8 cellular contexts compared by ENCODE assay signal in the genomic region with DNA sequence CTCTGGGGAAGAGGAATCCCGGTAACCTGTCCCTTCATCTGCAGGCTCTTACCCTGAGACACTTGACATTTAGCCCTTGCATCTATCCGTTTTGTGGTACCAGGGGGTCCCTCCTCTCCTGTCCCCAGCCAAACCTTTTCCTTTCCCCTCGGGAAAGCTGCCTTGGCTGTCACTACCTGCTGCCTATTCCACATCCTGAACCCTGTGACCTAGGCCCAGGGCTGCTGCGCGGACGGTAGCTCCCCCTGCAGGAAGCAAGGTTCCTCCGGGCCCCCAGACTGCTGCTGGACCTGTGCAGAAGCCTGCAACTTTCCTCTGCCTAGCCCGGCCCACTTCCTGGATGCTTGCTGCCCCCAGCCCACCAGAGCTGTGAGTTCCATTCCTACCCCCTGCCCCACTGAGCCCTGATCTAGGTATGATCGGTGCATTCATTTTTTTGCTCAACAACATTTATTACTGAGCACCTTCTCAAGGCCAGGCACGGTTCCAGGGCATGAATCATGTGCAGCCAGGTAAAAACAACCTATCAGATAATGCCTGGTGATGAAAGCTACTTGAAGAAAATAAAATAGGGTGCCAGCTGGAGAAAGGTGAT. TPM values are rescaled to one million over a fixed set of nuclear protein-coding genes. Genes with fewer than 3 reads are reported as not detected.
A peak's percentile ranks its signal among the peaks of the same experiment; 100 is the strongest.
DNase-seq lines count a peak whose midpoint lies in the region; ATAC-seq and TF ChIP-seq lines count a peak whose summit lies in the region.

No MANE protein-coding gene starts in this region.

- H3K4me1 Mint-ChIP-seq in natural killer cell treated with Interleukin-12 subunit alpha and Interleukin-12 subunit beta and Interleukin-15 and Interleukin-18, amount 100 ng/mL, for 72 hours (ENCODE audit: low read depth in 2 of 2), result peaks cover 13 to 25% of the 10 kb centered on the region in 2 donors

- H3K36me3 ChIP-seq in left ventricle myocardium inferior (no peaks in the 10 kb centered on the region), mammary epithelial cell (ENCODE audit: insufficient read depth, low read length) (no peaks in the 10 kb centered on the region), adrenal gland (replicated peaks in 1 of 2) (no peaks in the 10 kb centered on the region)

- WGBS in mammary epithelial cell (ENCODE audit: low coverage, missing lambda C conversion rate), result 79% methylated on average over 10 of the region's 10 CpGs
- WGBS in adrenal gland, 4 donors, result 26 to 34% (median 34%) methylated on average over 8 to 10 of the region's 10 CpGs

- BruUV-seq in mammary epithelial cell (replicated peaks; lab: Mats Ljungman, UMichigan), result no TSS peak

- no peaks in the 10 kb centered on the region for H3K9me3 Mint-ChIP-seq in natural killer cell treated with Interleukin-12 subunit alpha and Interleukin-12 subunit beta and Interleukin-15 and Interleukin-18, amount 100 ng/mL, for 72 hours

- no peak overlapping the region for H3K4me2 ChIP-seq in mammary epithelial cell (ENCODE audit: insufficient read depth, low read depth, low read length)

- H3K27ac ChIP-seq in left ventricle myocardium inferior (replicated peaks) (no peak overlapping the region), mammary epithelial cell (ENCODE audit: insufficient read depth, low read depth, low read length) (no peak overlapping the region), adrenal gland (no peak overlapping the region)

- H2AFZ ChIP-seq in mammary epithelial cell (ENCODE audit: low read depth, low read length), result no peak overlapping the region

- TF ChIP-seq POLR2A in adrenal gland (IDR thresholded peaks at IDR 0.05), result no peak

- intact Hi-C loops in left ventricle myocardium inferior (cut with micrococcal nuclease), result no loop called here
- intact Hi-C loops in Right ventricle myocardium inferior (cut with DNase I), result no loop called here
- intact Hi-C loops in mammary epithelial cell (cut with micrococcal nuclease), result no loop called here
- intact Hi-C loops in adrenal gland (cut with DNase I), result no loop called here

- DNase-seq in left ventricle myocardium inferior, result no peak
- no peak for DNase-seq in Right ventricle myocardium inferior (ENCODE audit: missing footprints)
- peak; percentile 30 for DNase-seq in T follicular helper cell (ENCODE audit: low read depth)
- peak; percentile 75 for DNase-seq in mammary epithelial cell
- DNase-seq in natural killer cell treated with Interleukin-12 subunit alpha and Interleukin-12 subunit beta and Interleukin-15 and Interleukin-18, amount 100 ng/mL, for 72 hours (ENCODE audit: low spot score), result no peak
- DNase-seq in adrenal gland, result no peak

- H3K27ac Mint-ChIP-seq in natural killer cell treated with Interleukin-12 subunit alpha and Interleukin-12 subunit beta and Interleukin-15 and Interleukin-18, amount 100 ng/mL, for 72 hours, result peak overlapping the region in 1 of 2 donors; percentile 74

- ATAC-seq in Right ventricle myocardium inferior (no peak), HG03342 (IDR thresholded peaks at IDR 0.05; ENCODE audit: unreplicated experiment) (no peak), GM19452 (IDR thresholded peaks at IDR 0.05; ENCODE audit: unreplicated experiment) (no peak)
- ATAC-seq in natural killer cell treated with Interleukin-12 subunit alpha and Interleukin-12 subunit beta and Interleukin-15 and Interleukin-18, amount 100 ng/mL, for 72 hours, result peak; percentile 55 to 65

- H3K4me3 Mint-ChIP-seq in natural killer cell treated with Interleukin-12 subunit alpha and Interleukin-12 subunit beta and Interleukin-15 and Interleukin-18, amount 100 ng/mL, for 72 hours, result peak overlapping the region; percentile 32

- no peak overlapping the region for H3K9ac ChIP-seq in mammary epithelial cell (ENCODE audit: insufficient read depth, low read length)

- H3K79me2 ChIP-seq in mammary epithelial cell (ENCODE audit: insufficient read depth, low read length), result peaks cover 18% of the 10 kb centered on the region

- CTCF ChIA-PET in mammary epithelial cell (lab: Charles Lee; ENCODE audit: low non-redundant PET), result interaction anchor here (0.7 kb wide), 2 partner anchors 10 to 355 kb away, joined by 5 to 8 read pairs; a partner anchor contains a TSS

- H3K27me3 ChIP-seq in left ventricle myocardium inferior (ENCODE audit: low read depth) (no peaks in the 10 kb centered on the region), mammary epithelial cell (ENCODE audit: insufficient read depth, low read length) (no peaks in the 10 kb centered on the region), adrenal gland (no peaks in the 10 kb centered on the region)

- no peaks in the 10 kb centered on the region for H3K9me3 ChIP-seq in left ventricle myocardium inferior (replicated peaks)
- no peaks in the 10 kb centered on the region for H3K9me3 ChIP-seq in mammary epithelial cell (replicated peaks; ENCODE audit: insufficient read depth, low read length)
- no peaks in the 10 kb centered on the region for H3K9me3 ChIP-seq in adrenal gland (replicated peaks in 1 of 3)

- TF ChIP-seq CTCF in left ventricle myocardium inferior (IDR thresholded peaks at IDR 0.05; ENCODE audit: borderline replicate concordance), result peak; percentile 35
- peak; percentile 37 to 45 for TF ChIP-seq CTCF in mammary epithelial cell (conservative IDR thresholded peaks at IDR 0.05 in 1 of 2, IDR thresholded peaks at IDR 0.05 in 1 of 2; ENCODE audit: extremely low read depth in 1 of 2, insufficient read depth in 1 of 2, low read depth in 1 of 2, low read length in 2 of 2)
- TF ChIP-seq CTCF in adrenal gland (IDR thresholded peaks at IDR 0.05), result peak in 2 of 6 experiments; percentile 27 to 28

- no peaks in the 10 kb centered on the region for H3K27me3 Mint-ChIP-seq in natural killer cell treated with Interleukin-12 subunit alpha and Interleukin-12 subunit beta and Interleukin-15 and Interleukin-18, amount 100 ng/mL, for 72 hours

- H3K4me1 ChIP-seq in left ventricle myocardium inferior (peaks cover 21% of the 10 kb centered on the region), mammary epithelial cell (ENCODE audit: insufficient read depth, low read length) (peaks cover 22% of the 10 kb centered on the region), adrenal gland (replicated peaks in 1 of 2) (peaks cover 0 to 13% of the 10 kb centered on the region in 2 donors)

- dilution Hi-C loops in mammary epithelial cell (cut with HindIII; ENCODE audit: low sequenced_read_pairs), result loop anchor here (5.0 to 10.0 kb wide), 3 partner anchors 58 to 310 kb away; a partner anchor contains a TSS

- in situ Hi-C loops in mammary epithelial cell (cut with MboI; ENCODE audit: low sequenced_read_pairs in 2 of 2), result no loop called here

- H4K20me1 ChIP-seq in mammary epithelial cell (ENCODE audit: insufficient read depth, low read length), result no peaks in the 10 kb centered on the region

- H3K36me3 Mint-ChIP-seq in natural killer cell treated with Interleukin-12 subunit alpha and Interleukin-12 subunit beta and Interleukin-15 and Interleukin-18, amount 100 ng/mL, for 72 hours, result no peaks in the 10 kb centered on the region

- H3K4me3 ChIP-seq in left ventricle myocardium inferior, result no peak overlapping the region
- no peak overlapping the region for H3K4me3 ChIP-seq in mammary epithelial cell (replicated peaks in 1 of 3; ENCODE audit: insufficient read depth in 1 of 3, low read depth in 2 of 3, low read length in 3 of 3)
- H3K4me3 ChIP-seq in adrenal gland, result no peak overlapping the region

RNA-seq across cellular contexts. Expression of a gene that starts 10.5 kb away (rescaled TPM):
- 3,337 TPM for total RNA-seq in left ventricle myocardium inferior
- total RNA-seq in Right ventricle myocardium inferior, result 4,126 TPM
- 1,000 to 10,000 TPM in 1 of 2 donors, 100 to 1,000 TPM in 1; 758 to 2,329 TPM for total RNA-seq in mammary epithelial cell
- 2,512 TPM for polyA plus RNA-seq in mammary epithelial cell
- polyA minus RNA-seq in mammary epithelial cell, result 3,207 TPM
- 1,000 to 10,000 TPM; 1,789 to 1,983 TPM for total RNA-seq in natural killer cell treated with Interleukin-12 subunit alpha and Interleukin-12 subunit beta and Interleukin-15 and Interleukin-18, amount 100 ng/mL, for 72 hours
- 1,000 to 10,000 TPM; 1,155 to 1,930 (median 1,648) TPM for total RNA-seq in adrenal gland
- 1,000 to 10,000 TPM in 1 of 3 donors, 100 to 1,000 TPM in 2; 623 to 1,215 (median 899) TPM for polyA plus RNA-seq in adrenal gland

RNA-seq across cellular contexts. Expression of a gene that starts 20.7 kb away (rescaled TPM):
- total RNA-seq in left ventricle myocardium inferior, result 32.2 TPM
- 37.8 TPM for total RNA-seq in Right ventricle myocardium inferior
- 100 to 1,000 TPM; 125 to 221 TPM for total RNA-seq in mammary epithelial cell
- polyA plus RNA-seq in mammary epithelial cell, result 193 TPM
- polyA minus RNA-seq in mammary epithelial cell, result 303 TPM
- 100 to 1,000 TPM; 144 to 148 TPM for total RNA-seq in natural killer cell treated with Interleukin-12 subunit alpha and Interleukin-12 subunit beta and Interleukin-15 and Interleukin-18, amount 100 ng/mL, for 72 hours
- 100 to 1,000 TPM in 3 of 8 donors, 10 to 100 TPM in 5; 44.5 to 136 (median 80.8) TPM for total RNA-seq in adrenal gland
- 10 to 100 TPM; 39.2 to 93.0 (median 87.1) TPM for polyA plus RNA-seq in adrenal gland

RNA-seq across cellular contexts. Expression of a gene that starts 24.0 kb away (rescaled TPM):
- total RNA-seq in left ventricle myocardium inferior, result not detected
- total RNA-seq in Right ventricle myocardium inferior, result not detected
- total RNA-seq in mammary epithelial cell, result not detected
- 0.15 TPM for polyA plus RNA-seq in mammary epithelial cell
- not detected for polyA minus RNA-seq in mammary epithelial cell
- 1 to 10 TPM; 1.4 to 5.3 TPM for total RNA-seq in natural killer cell treated with Interleukin-12 subunit alpha and Interleukin-12 subunit beta and Interleukin-15 and Interleukin-18, amount 100 ng/mL, for 72 hours
- 1 to 10 TPM in 2 of 8 donors, under 1 TPM in 3, not detected in 3; 0.11 to 3.1 (median 0.51) TPM for total RNA-seq in adrenal gland
- polyA plus RNA-seq in adrenal gland, result 10 to 100 TPM in 1 of 3 donors, 1 to 10 TPM in 1, under 1 TPM in 1; 0.40 to 10.6 (median 1.8) TPM

RNA-seq across cellular contexts. Expression of a gene that starts 32.1 kb away (rescaled TPM):
- total RNA-seq in left ventricle myocardium inferior, result not detected
- not detected for total RNA-seq in Right ventricle myocardium inferior
- not detected for total RNA-seq in mammary epithelial cell
- not detected for polyA plus RNA-seq in mammary epithelial cell
- polyA minus RNA-seq in mammary epithelial cell, result not detected
- not detected for total RNA-seq in natural killer cell treated with Interleukin-12 subunit alpha and Interleukin-12 subunit beta and Interleukin-15 and Interleukin-18, amount 100 ng/mL, for 72 hours
- total RNA-seq in adrenal gland, result not detected
- polyA plus RNA-seq in adrenal gland, result not detected

RNA-seq across cellular contexts. Expression of a gene that starts 36.7 kb away (rescaled TPM):
- 1.0 TPM for total RNA-seq in left ventricle myocardium inferior
- 0.51 TPM for total RNA-seq in Right ventricle myocardium inferior
- total RNA-seq in mammary epithelial cell, result under 1 TPM in 1 of 2 donors, not detected in 1; 0.73 TPM
- 0.05 TPM for polyA plus RNA-seq in mammary epithelial cell
- not detected for polyA minus RNA-seq in mammary epithelial cell
- total RNA-seq in natural killer cell treated with Interleukin-12 subunit alpha and Interleukin-12 subunit beta and Interleukin-15 and Interleukin-18, amount 100 ng/mL, for 72 hours, result under 1 TPM; 0.29 to 0.78 TPM
- 1 to 10 TPM; 1.1 to 3.4 (median 2.4) TPM for total RNA-seq in adrenal gland
- polyA plus RNA-seq in adrenal gland, result 1 to 10 TPM in 2 of 3 donors, under 1 TPM in 1; 0.22 to 5.1 (median 1.9) TPM

Comparison
In these comparisons a context has a peak if more than half of its experiments do, and no peak if none do; other contexts are left out.
1. DNase-seq: peak in T follicular helper cell (single experiment) and mammary epithelial cell (single experiment); none in left ventricle myocardium inferior (single experiment), Right ventricle myocardium inferior (single experiment), natural killer cell treated with Interleukin-12 subunit alpha and Interleukin-12 subunit beta and Interleukin-15 and Interleukin-18, amount 100 ng/mL, for 72 hours (single experiment) and adrenal gland (0 of 7).
2. ATAC-seq: peak in natural killer cell treated with Interleukin-12 subunit alpha and Interleukin-12 subunit beta and Interleukin-15 and Interleukin-18, amount 100 ng/mL, for 72 hours (2 of 2); none in Right ventricle myocardium inferior (single experiment), HG03342 (single experiment) and GM19452 (single experiment).